ENCODE assay signal across 8 cellular contexts in genomic region chr2:134119672-134120159, GRCh38.
DNase-seq lines count a peak whose midpoint lies in the region; ATAC-seq and FAIRE-seq lines count a peak whose summit lies in the region.

No MANE protein-coding gene starts in this region.

- H3K36me3 ChIP-seq in iPS-18a (ENCODE audit: control insufficient read depth, low read depth, low read length) (no peaks in the 10 kb centered on the region), skeletal muscle satellite cell (ENCODE audit: insufficient read depth, low read length) (no peaks in the 10 kb centered on the region)

- peaks cover 33% of the 10 kb centered on the region for H3K4me1 ChIP-seq in iPS-18a (ENCODE audit: control insufficient read depth, low read depth, low read length)
- H3K4me1 ChIP-seq in skeletal muscle satellite cell (ENCODE audit: control insufficient read depth, insufficient read depth, low read length) = peaks cover 17% of the 10 kb centered on the region

- H3K27me3 ChIP-seq in iPS-18a (ENCODE audit: control insufficient read depth, insufficient read depth, low read length) (peaks cover 11% of the 10 kb centered on the region), skeletal muscle satellite cell (ENCODE audit: control insufficient read depth, insufficient read depth, low read length) (peaks cover 6% of the 10 kb centered on the region)

- H3K4me3 ChIP-seq in iPS-18a (ENCODE audit: low read length) = peak overlapping the region; percentile 69
- H3K4me3 ChIP-seq in skeletal muscle satellite cell (ENCODE audit: low read length) = peak overlapping the region; percentile 92

- H3K9ac ChIP-seq in iPS-18a (ENCODE audit: low read length) = no peak overlapping the region
- H3K9ac ChIP-seq in skeletal muscle satellite cell (ENCODE audit: low read depth, low read length) = peak overlapping the region; percentile 87

- peak; percentile 43 for FAIRE-seq in A204.1 (lab: Jason Lieb, UNC)

- DNase-seq in NCI-H2107 treated with DMSO at 0.1 percent for 48 hours (lab: John Stamatoyannopoulos, UW; ENCODE audit: unreplicated experiment) (peak; percentile 47), UCSD-AML1 (lab: John Stamatoyannopoulos, UW; ENCODE audit: unreplicated experiment) (peak; percentile 90), brain pericyte (ENCODE audit: low read depth, low spot score) (peak; percentile 78)

- H3K9me3 ChIP-seq in iPS-18a (ENCODE audit: control insufficient read depth, low read depth, low read length) (no peaks in the 10 kb centered on the region), skeletal muscle satellite cell (replicated peaks; ENCODE audit: low read length) (no peaks in the 10 kb centered on the region)

- no peak overlapping the region for H3K27ac ChIP-seq in iPS-18a (ENCODE audit: low read length)

- H3K4me2 ChIP-seq in skeletal muscle satellite cell (ENCODE audit: low read length) = peak overlapping the region; percentile 95

- ATAC-seq in GM18519 (IDR thresholded peaks at IDR 0.05; ENCODE audit: low FRiP score, unreplicated experiment) (peak; percentile 37), HG03039 (IDR thresholded peaks at IDR 0.05; ENCODE audit: unreplicated experiment) (peak; percentile 53)
